Comparison of ENCODE assay signal across 1 cellular context in genomic region chr3:38459499-38460048, GRCh38.
TF ChIP-seq lines count a peak whose summit lies in the region.

No MANE protein-coding gene starts in this region.

TF ChIP-seq in K562, 482 proteins besides CTCF, POLR2A, EP300 and RAD21 (continued from another document):
- TF ChIP-seq BRD9 (IDR thresholded peaks at IDR 0.05; ENCODE audit: low read depth, partially characterized antibody) (no peak), POLR2G (IDR thresholded peaks at IDR 0.05; ENCODE audit: low read depth, low read length) (peak; percentile 32; the same call in 1 of the 2 replicates)
